ENCODE assay signal across 9 cellular contexts in genomic region chr19:58556633-58557252, GRCh38. TPM values are rescaled to one million over a fixed set of nuclear protein-coding genes. Genes with fewer than 3 reads are reported as not detected.
DNase-seq lines count a peak whose midpoint lies in the region; ATAC-seq and TF ChIP-seq lines count a peak whose summit lies in the region.
"Had no signal": no experiment of that assay in that cellular context is flagged by ENCODE, and none has a peak within 500 bp of the region (broad histone marks: within the 10 kb centered on the region; RNA-seq: fewer than 3 reads in every experiment).

No MANE protein-coding gene starts in this region.

- H3K4me3 Mint-ChIP-seq in CD4-positive, alpha-beta T cell: peak overlapping the region; percentile 83
- peak overlapping the region; percentile 96 to 99 for H3K4me3 Mint-ChIP-seq in effector memory CD8-positive, alpha-beta T cell

- H3K79me2 ChIP-seq in OCI-LY1 (ENCODE audit: insufficient read depth, low read length): peaks cover 19% of the 10 kb centered on the region

- H3K36me3 ChIP-seq in OCI-LY1 (ENCODE audit: insufficient read depth, low read length): peaks cover 39% of the 10 kb centered on the region
- peaks cover 44% of the 10 kb centered on the region for H3K36me3 ChIP-seq in neutrophil

- H3K27me3 Mint-ChIP-seq in CD4-positive, alpha-beta T cell: no peaks in the 10 kb centered on the region
- H3K27me3 Mint-ChIP-seq in effector memory CD8-positive, alpha-beta T cell: no peaks in the 10 kb centered on the region

- peak overlapping the region; percentile 97 for H3K9ac ChIP-seq in OCI-LY1 (ENCODE audit: low read length)

- H3K4me1 ChIP-seq in OCI-LY1 (ENCODE audit: insufficient read depth, low read length, severe bottlenecking) (peaks cover 59% of the 10 kb centered on the region), neutrophil (ENCODE audit: control insufficient read depth in 1 of 2, insufficient read depth in 1 of 2, low read depth in 1 of 2, low read length in 1 of 2) (peaks cover 48 to 55% of the 10 kb centered on the region in 2 experiments)

- no peaks in the 10 kb centered on the region for H3K9me2 ChIP-seq in OCI-LY1 (ENCODE audit: low read depth, low read length)

- H3K9me3 ChIP-seq in CD4-positive, alpha-beta T cell (ENCODE audit: control insufficient read depth, low read length): no peaks in the 10 kb centered on the region
- H3K9me3 ChIP-seq in OCI-LY1 (ENCODE audit: low read length): no peaks in the 10 kb centered on the region
- no peaks in the 10 kb centered on the region for H3K9me3 ChIP-seq in neutrophil

- H3K27me3 ChIP-seq in CD4-positive, alpha-beta T cell (ENCODE audit: control insufficient read depth, insufficient read depth, low read length): no peaks in the 10 kb centered on the region
- H3K27me3 ChIP-seq in OCI-LY1 (ENCODE audit: insufficient read depth, low read length): no peaks in the 10 kb centered on the region
- H3K27me3 ChIP-seq in neutrophil: peaks cover 14% of the 10 kb centered on the region

- peaks cover 69% of the 10 kb centered on the region for H3K36me3 Mint-ChIP-seq in CD4-positive, alpha-beta T cell (ENCODE audit: low read depth)
- H3K36me3 Mint-ChIP-seq in effector memory CD8-positive, alpha-beta T cell (ENCODE audit: insufficient read depth): peaks cover 77% of the 10 kb centered on the region

- peak overlapping the region; percentile 96 for H3K27ac Mint-ChIP-seq in CD4-positive, alpha-beta T cell
- H3K27ac Mint-ChIP-seq in effector memory CD8-positive, alpha-beta T cell: peak overlapping the region; percentile 95 to 99

- peak overlapping the region; percentile 88 for H3K4me2 ChIP-seq in OCI-LY1 (ENCODE audit: low read length)

- no peak overlapping the region for H2AFZ ChIP-seq in OCI-LY1 (ENCODE audit: low read length)

- peaks cover 81% of the 10 kb centered on the region for H3K4me1 Mint-ChIP-seq in CD4-positive, alpha-beta T cell (ENCODE audit: low read depth)
- H3K4me1 Mint-ChIP-seq in effector memory CD8-positive, alpha-beta T cell (ENCODE audit: low read depth in 2 of 2): peaks cover 55 to 61% of the 10 kb centered on the region in 2 donors

- no peak overlapping the region for H3K27ac ChIP-seq in CD4-positive, alpha-beta T cell (ENCODE audit: low read depth, low read length)
- peak overlapping the region; percentile 93 for H3K27ac ChIP-seq in OCI-LY1 (ENCODE audit: low read depth, low read length, poor library complexity, severe bottlenecking)
- H3K27ac ChIP-seq in neutrophil: peak overlapping the region; percentile 100

- intact Hi-C loops in CD4-positive, alpha-beta T cell (cut with DNase I, micrococcal nuclease): no loop called here

- POLR2A ChIA-PET in CD4-positive, alpha-beta T cell (lab: Charles Lee): interaction anchor here (3.2 kb wide), 1 partner anchor 37 kb away, joined by 29 read pairs; the partner anchor contains the start of gene ZBTB45

- no peak for ATAC-seq in CD4-positive, alpha-beta T cell (ENCODE audit: poor library complexity)
- no peak for ATAC-seq in effector memory CD8-positive, alpha-beta T cell (replicated peaks)
- ATAC-seq in HG02610 (IDR thresholded peaks at IDR 0.05; ENCODE audit: unreplicated experiment): no peak

- peaks cover 20% of the 10 kb centered on the region for H3F3A ChIP-seq in OCI-LY1 (ENCODE audit: insufficient read depth, low read length)

- H3K4me3 ChIP-seq in OCI-LY1 (ENCODE audit: low read depth, low read length, poor library complexity, severe bottlenecking) (peak overlapping the region; percentile 91), neutrophil (ENCODE audit: low read depth in 1 of 2, low read length in 1 of 2) (peak overlapping the region; percentile 67 to 82)

- no peaks in the 10 kb centered on the region for H3K9me3 Mint-ChIP-seq in CD4-positive, alpha-beta T cell
- no peaks in the 10 kb centered on the region for H3K9me3 Mint-ChIP-seq in effector memory CD8-positive, alpha-beta T cell

- no peaks in the 10 kb centered on the region for H4K20me1 ChIP-seq in OCI-LY1 (ENCODE audit: insufficient read depth, low read length)

- no peak for TF ChIP-seq CTCF in CD4-positive, alpha-beta T cell (IDR thresholded peaks at IDR 0.05)
- no peak for TF ChIP-seq CTCF in OCI-LY1 (IDR thresholded peaks at IDR 0.05; ENCODE audit: low read length)
- no peak for TF ChIP-seq CTCF in neutrophil (IDR thresholded peaks at IDR 0.05)

- DNase-seq in CD4-positive, alpha-beta T cell: no peak
- DNase-seq in effector memory CD8-positive, alpha-beta T cell: no peak
- DNase-seq in ecto neural progenitor cell (ENCODE audit: low spot score) (no peak), cortex of kidney (lab: John Stamatoyannopoulos, UW) (no peak), retina (no peak)
- DNase-seq: NCI-H2171 had no signal

- CTCF ChIA-PET in CD4-positive, alpha-beta T cell (lab: Charles Lee): no interaction called here

RNA-seq across cellular contexts. Expression of gene UBE2M, which starts 1.7 kb away (rescaled TPM):
- 10 to 100 TPM; 29.0 to 31.0 TPM for total RNA-seq in CD4-positive, alpha-beta T cell

RNA-seq across cellular contexts. Expression of gene CHMP2A, which starts 1.8 kb away (rescaled TPM):
- 10 to 100 TPM; 60.5 to 62.4 TPM for total RNA-seq in CD4-positive, alpha-beta T cell

RNA-seq across cellular contexts. Expression of gene TRIM28, which starts 12.9 kb away (rescaled TPM):
- 100 to 1,000 TPM; 549 to 553 TPM for total RNA-seq in CD4-positive, alpha-beta T cell

RNA-seq across cellular contexts. Expression of gene MZF1, which starts 16.4 kb away (rescaled TPM):
- total RNA-seq in CD4-positive, alpha-beta T cell: 10 to 100 TPM; 21.0 to 21.1 TPM

RNA-seq across cellular contexts. Expression of gene ZBTB45, which starts 37.1 kb away (rescaled TPM):
- total RNA-seq in CD4-positive, alpha-beta T cell: 1 to 10 TPM; 5.7 to 6.3 TPM
